In genomic region chr21:45443595-45444181, GRCh38 we compare ENCODE assay signal across 13 cellular contexts. TPM values are rescaled to one million over a fixed set of nuclear protein-coding genes. Genes with fewer than 3 reads are reported as not detected.
DNase-seq lines count a peak whose midpoint lies in the region; ATAC-seq and TF ChIP-seq lines count a peak whose summit lies in the region.
"Had no signal": no experiment of that assay in that cellular context is flagged by ENCODE, and none has a peak within 500 bp of the region (broad histone marks: within the 10 kb centered on the region; RNA-seq: fewer than 3 reads in every experiment).

No MANE protein-coding gene starts in this region.

- H3K27ac ChIP-seq in right atrium auricular region = no peak overlapping the region
- H3K27ac ChIP-seq: upper lobe of right lung had no signal

- no peak overlapping the region for H3K27ac Mint-ChIP-seq in natural killer cell
- no peak overlapping the region for H3K27ac Mint-ChIP-seq in activated T-cell treated with anti-CD3 and anti-CD28 coated beads, Interleukin-2, amount 50 U/mL, for 24 hours
- H3K27ac Mint-ChIP-seq: CD8-positive, alpha-beta memory T cell had no signal

- intact Hi-C loops in Right ventricle myocardium superior (cut with DNase I) = no loop called here
- intact Hi-C loops in natural killer cell (cut with micrococcal nuclease) = loop anchor here (5.0 kb wide), 1 partner anchor 496 kb away; no protein-coding TSS in a partner anchor

- DNase-seq in Right ventricle myocardium superior (peak; percentile 30), right atrium auricular region (ENCODE audit: low spot score) (no peak), NOMO-1 treated with DMSO at 0.1 percent for 48 hours (lab: John Stamatoyannopoulos, UW; ENCODE audit: unreplicated experiment) (peak; percentile 22), globus pallidus (ENCODE audit: low spot score) (peak; percentile 48), natural killer cell (no peak), mucosa of gallbladder (ENCODE audit: low spot score) (no peak)
- no peak for DNase-seq in activated T-cell treated with anti-CD3 and anti-CD28 coated beads, Interleukin-2, amount 50 U/mL, for 24 hours
- DNase-seq: Kasumi-1, NCI-H510A treated with DMSO at 0.1 percent for 48 hours, T-helper 9 cell, upper lobe of right lung had no signal

- H3K4me3 Mint-ChIP-seq in natural killer cell = no peak overlapping the region
- H3K4me3 Mint-ChIP-seq in activated T-cell treated with anti-CD3 and anti-CD28 coated beads, Interleukin-2, amount 50 U/mL, for 24 hours = no peak overlapping the region
- H3K4me3 Mint-ChIP-seq: CD8-positive, alpha-beta memory T cell had no signal

- no peaks in the 10 kb centered on the region for H3K36me3 Mint-ChIP-seq in natural killer cell
- no peaks in the 10 kb centered on the region for H3K36me3 Mint-ChIP-seq in activated T-cell treated with anti-CD3 and anti-CD28 coated beads, Interleukin-2, amount 50 U/mL, for 24 hours (ENCODE audit: low read depth)
- H3K36me3 Mint-ChIP-seq: CD8-positive, alpha-beta memory T cell had no signal

- no peaks in the 10 kb centered on the region for H3K9me3 Mint-ChIP-seq in natural killer cell
- H3K9me3 Mint-ChIP-seq in activated T-cell treated with anti-CD3 and anti-CD28 coated beads, Interleukin-2, amount 50 U/mL, for 24 hours = peaks cover 5% of the 10 kb centered on the region
- H3K9me3 Mint-ChIP-seq: CD8-positive, alpha-beta memory T cell had no signal

- peaks cover 8 to 14% of the 10 kb centered on the region in 2 donors for H3K4me1 Mint-ChIP-seq in natural killer cell
- peaks cover 22% of the 10 kb centered on the region for H3K4me1 Mint-ChIP-seq in activated T-cell treated with anti-CD3 and anti-CD28 coated beads, Interleukin-2, amount 50 U/mL, for 24 hours (ENCODE audit: low read depth)

- no peaks in the 10 kb centered on the region for H3K36me3 ChIP-seq in right atrium auricular region
- H3K36me3 ChIP-seq: upper lobe of right lung had no signal

- H3K27me3 ChIP-seq in right atrium auricular region = no peaks in the 10 kb centered on the region
- H3K27me3 ChIP-seq: upper lobe of right lung had no signal

- TF ChIP-seq CTCF in right atrium auricular region (IDR thresholded peaks at IDR 0.05) (peak in 1 of 2 donors; percentile 11), natural killer cell (IDR thresholded peaks at IDR 0.05) (no peak)

- no peak overlapping the region for H3K4me3 ChIP-seq in right atrium auricular region
- H3K4me3 ChIP-seq: upper lobe of right lung had no signal

- ATAC-seq in Right ventricle myocardium superior (ENCODE audit: poor library complexity) (no peak), natural killer cell (no peak), GM21529 (IDR thresholded peaks at IDR 0.05; ENCODE audit: unreplicated experiment) (no peak)
- ATAC-seq: upper lobe of right lung had no signal

- H3K9me3 ChIP-seq in right atrium auricular region = peaks cover 0 to 5% of the 10 kb centered on the region in 2 donors
- H3K9me3 ChIP-seq: upper lobe of right lung had no signal

- H3K4me1 ChIP-seq in right atrium auricular region = peaks cover 0 to 14% of the 10 kb centered on the region in 2 donors

- peaks cover 18 to 34% of the 10 kb centered on the region in 2 donors for H3K27me3 Mint-ChIP-seq in natural killer cell (ENCODE audit: low read depth in 2 of 2)
- peaks cover 26% of the 10 kb centered on the region for H3K27me3 Mint-ChIP-seq in activated T-cell treated with anti-CD3 and anti-CD28 coated beads, Interleukin-2, amount 50 U/mL, for 24 hours

RNA-seq across cellular contexts. Expression of gene COL18A1, which starts 38.7 kb away (rescaled TPM):
- 44.2 TPM for total RNA-seq in Right ventricle myocardium superior
- total RNA-seq in right atrium auricular region = 100 to 1,000 TPM; 117 to 134 TPM
- total RNA-seq in natural killer cell = 10 to 100 TPM; 12.3 to 22.3 (median 12.7) TPM
- 172 TPM for total RNA-seq in mucosa of gallbladder

Comparison
In these comparisons a context has a peak if more than half of its experiments do, and no peak if none do; other contexts are left out.
1. DNase-seq: peak in Right ventricle myocardium superior (single experiment), NOMO-1 treated with DMSO at 0.1 percent for 48 hours (single experiment) and globus pallidus (single experiment); none in right atrium auricular region (single experiment), natural killer cell (single experiment), activated T-cell treated with anti-CD3 and anti-CD28 coated beads, Interleukin-2, amount 50 U/mL, for 24 hours (single experiment) and mucosa of gallbladder (single experiment).